In genomic region chr16:30063893-30064745, GRCh38 we compare ENCODE assay signal across 9 cellular contexts. TPM values are rescaled to one million over a fixed set of nuclear protein-coding genes. Genes with fewer than 3 reads are reported as not detected.
DNase-seq lines count a peak whose midpoint lies in the region; ATAC-seq, FAIRE-seq and TF ChIP-seq lines count a peak whose summit lies in the region.
"Had no signal": no experiment of that assay in that cellular context is flagged by ENCODE, and none has a peak within 500 bp of the region (broad histone marks: within the 10 kb centered on the region; RNA-seq: fewer than 3 reads in every experiment).

No MANE protein-coding gene starts in this region.

- peak overlapping the region; percentile 85 for H3K9ac ChIP-seq in KMS-11

- H3K27ac Mint-ChIP-seq in activated naive CD8-positive, alpha-beta T cell treated with anti-CD3 and anti-CD28 coated beads, Interleukin-2, amount 10 ng/mL, durations not matched to agents 7 days and 5 days: peak overlapping the region; percentile 98

- H3K36me3 ChIP-seq in KMS-11 (ENCODE audit: insufficient read depth): peaks cover 12% of the 10 kb centered on the region; the same call in 1 of the 2 replicates
- peaks cover 0 to 31% (median 24%) of the 10 kb centered on the region in 9 donors for H3K36me3 ChIP-seq in heart left ventricle

- H3K4me1 Mint-ChIP-seq in activated naive CD8-positive, alpha-beta T cell treated with anti-CD3 and anti-CD28 coated beads, Interleukin-2, amount 10 ng/mL, durations not matched to agents 7 days and 5 days: peaks cover 19% of the 10 kb centered on the region

- POLR2A ChIA-PET in activated naive CD8-positive, alpha-beta T cell treated with anti-CD3 and anti-CD28 coated beads, Interleukin-2, amount 10 ng/mL, durations not matched to agents 7 days and 5 days (lab: Charles Lee): interaction anchor here (0.8 to 6.1 kb wide), 10 partner anchors 10 to 381 kb away, joined by 3 to 102 read pairs (median 9); partner anchors contain the start of genes CORO1A, MAZ, MVP and PPP4C

- intact Hi-C loops in heart left ventricle (cut with DNase I): loop anchor here in 4 of 10 donors (2.0 to 10.0 kb wide), 6 partner anchors 58 to 595 kb away; partner anchors contain the start of genes MAPK3 (in 2 of the 4), FBRS (in 1 of the 4), HIRIP3 (in 1 of the 4) and INO80E (in 1 of the 4)
- intact Hi-C loops in posterior vena cava (cut with DNase I): no loop called here

- H3K27me3 Mint-ChIP-seq in activated naive CD8-positive, alpha-beta T cell treated with anti-CD3 and anti-CD28 coated beads, Interleukin-2, amount 10 ng/mL, durations not matched to agents 7 days and 5 days: no peaks in the 10 kb centered on the region

- TF ChIP-seq POLR2A in heart left ventricle (IDR thresholded peaks at IDR 0.05): peak in 1 of 2 donors; percentile 58

- peak overlapping the region; percentile 97 for H3K4me2 ChIP-seq in KMS-11

- H3K4me3 ChIP-seq in KMS-11 (IDR thresholded peaks at IDR 0.05; ENCODE audit: insufficient read depth, low read depth, low read length): no peak overlapping the region
- peak overlapping the region; percentile 53 to 99 (median 90) for H3K4me3 ChIP-seq in heart left ventricle

- H3K4me3 Mint-ChIP-seq in activated naive CD8-positive, alpha-beta T cell treated with anti-CD3 and anti-CD28 coated beads, Interleukin-2, amount 10 ng/mL, durations not matched to agents 7 days and 5 days: peak overlapping the region; percentile 100

- TF ChIP-seq CTCF in KMS-11 (conservative IDR thresholded peaks at IDR 0.05; ENCODE audit: low read depth, low read length) (peak; percentile 57), heart left ventricle (IDR thresholded peaks at IDR 0.05) (peak in 9 of 12 donors; percentile 23 to 63 (median 39))

- peak; percentile 61 for DNase-seq in NCI-H2029 (lab: John Stamatoyannopoulos, UW)
- DNase-seq in NCI-H2029 treated with DMSO at 0.1 percent for 48 hours (lab: John Stamatoyannopoulos, UW): no peak
- peak; percentile 49 for DNase-seq in SK-MEL-5 (ENCODE audit: low read depth, low spot score)
- DNase-seq in activated naive CD8-positive, alpha-beta T cell treated with anti-CD3 and anti-CD28 coated beads, Interleukin-2, amount 10 ng/mL, durations not matched to agents 7 days and 5 days: peak; percentile 74
- peak; percentile 75 to 91 (median 86) for DNase-seq in heart left ventricle
- DNase-seq in posterior vena cava (ENCODE audit: low spot score): peak; percentile 91
- DNase-seq in urothelium cell line (ENCODE audit: low spot score): peak; percentile 32

- peak overlapping the region; percentile 74 for H2AFZ ChIP-seq in KMS-11 (ENCODE audit: low read depth)

- peaks cover 7% of the 10 kb centered on the region; the same call in 1 of the 2 replicates for H4K20me1 ChIP-seq in KMS-11 (ENCODE audit: insufficient read depth)

- H3K27ac ChIP-seq in KMS-11 (peak overlapping the region; percentile 95), heart left ventricle (peak overlapping the region; percentile 92 to 100 (median 99))

- peaks cover 28% of the 10 kb centered on the region for H3K36me3 Mint-ChIP-seq in activated naive CD8-positive, alpha-beta T cell treated with anti-CD3 and anti-CD28 coated beads, Interleukin-2, amount 10 ng/mL, durations not matched to agents 7 days and 5 days

- no peaks in the 10 kb centered on the region for H3K9me3 ChIP-seq in heart left ventricle

- peaks cover 45% of the 10 kb centered on the region for H3K4me1 ChIP-seq in KMS-11 (ENCODE audit: low read depth, poor library complexity, severe bottlenecking)
- peaks cover 0 to 51% (median 44%) of the 10 kb centered on the region in 12 donors for H3K4me1 ChIP-seq in heart left ventricle

- ATAC-seq in activated naive CD8-positive, alpha-beta T cell treated with anti-CD3 and anti-CD28 coated beads, Interleukin-2, amount 10 ng/mL, durations not matched to agents 7 days and 5 days (ENCODE audit: low read depth): peak; percentile 27
- peak; percentile 34 to 57 (median 55) for ATAC-seq in heart left ventricle

- H3K79me2 ChIP-seq in KMS-11 (ENCODE audit: insufficient read depth, low read depth): peaks cover 41% of the 10 kb centered on the region

- no peak for FAIRE-seq in urothelium cell line (lab: Jason Lieb, UNC)
- FAIRE-seq: G401.6 had no signal

- in situ Hi-C loops in SK-MEL-5 (cut with HindIII; ENCODE audit: low pct_unique_long_range_greater_than_20kb, low sequenced_read_pairs): no loop called here

- H3K9me3 Mint-ChIP-seq in activated naive CD8-positive, alpha-beta T cell treated with anti-CD3 and anti-CD28 coated beads, Interleukin-2, amount 10 ng/mL, durations not matched to agents 7 days and 5 days: no peaks in the 10 kb centered on the region

- no peaks in the 10 kb centered on the region for H3K27me3 ChIP-seq in KMS-11 (ENCODE audit: insufficient read depth, low read depth)
- H3K27me3 ChIP-seq in heart left ventricle: no peaks in the 10 kb centered on the region

- 6 to 14% (median 8%) methylated on average over 16 to 28 of the region's 28 CpGs for WGBS in heart left ventricle, 4 donors

RNA-seq across cellular contexts. Expression of gene ALDOA, which starts 1.4 kb away (rescaled TPM):
- 1,063 and 1,100 TPM in 2 replicates for total RNA-seq in SK-MEL-5 (2014; rRNA removed; shearing (Covaris generic))
- polyA plus RNA-seq in SK-MEL-5 (2015; cell fraction: cytosol; rRNA removed): 1,234 and 1,278 TPM in 2 replicates
- 341 and 353 TPM in 2 replicates for polyA plus RNA-seq in SK-MEL-5 (2015; cell fraction: nucleus; rRNA removed)
- total RNA-seq in activated naive CD8-positive, alpha-beta T cell treated with anti-CD3 and anti-CD28 coated beads, Interleukin-2, amount 10 ng/mL, durations not matched to agents 7 days and 5 days: 1,000 to 10,000 TPM; 1,486 to 1,632 TPM
- 1,000 to 10,000 TPM; 2,644 to 5,076 (median 3,574) TPM for total RNA-seq in heart left ventricle
- polyA plus RNA-seq in heart left ventricle: 1,000 to 10,000 TPM; 2,585 to 3,542 TPM
- 100 to 1,000 TPM; 937 to 987 TPM for total RNA-seq in posterior vena cava

RNA-seq across cellular contexts. Expression of gene PPP4C, which starts 11.7 kb away (rescaled TPM):
- total RNA-seq in SK-MEL-5 (2014; rRNA removed; shearing (Covaris generic)): 70.7 and 79.1 TPM in 2 replicates
- polyA plus RNA-seq in SK-MEL-5 (2015; cell fraction: cytosol; rRNA removed): 89.7 and 104 TPM in 2 replicates
- polyA plus RNA-seq in SK-MEL-5 (2015; cell fraction: nucleus; rRNA removed): 84.3 and 86.0 TPM in 2 replicates
- 100 to 1,000 TPM; 123 to 133 TPM for total RNA-seq in activated naive CD8-positive, alpha-beta T cell treated with anti-CD3 and anti-CD28 coated beads, Interleukin-2, amount 10 ng/mL, durations not matched to agents 7 days and 5 days
- total RNA-seq in heart left ventricle: 10 to 100 TPM; 29.9 to 65.9 (median 41.1) TPM
- 10 to 100 TPM; 43.5 to 89.0 TPM for polyA plus RNA-seq in heart left ventricle
- total RNA-seq in posterior vena cava: 10 to 100 TPM; 40.0 to 46.9 TPM

RNA-seq across cellular contexts. Expression of gene TBX6, which starts 27.6 kb away (rescaled TPM):
- 0.08 and 0.24 TPM in 2 replicates for total RNA-seq in SK-MEL-5 (2014; rRNA removed; shearing (Covaris generic))
- polyA plus RNA-seq in SK-MEL-5 (2015; cell fraction: cytosol; rRNA removed): 0.70 and 1.1 TPM in 2 replicates
- 2.2 and 3.6 TPM in 2 replicates for polyA plus RNA-seq in SK-MEL-5 (2015; cell fraction: nucleus; rRNA removed)
- 1 to 10 TPM; 2.4 to 3.0 TPM for total RNA-seq in activated naive CD8-positive, alpha-beta T cell treated with anti-CD3 and anti-CD28 coated beads, Interleukin-2, amount 10 ng/mL, durations not matched to agents 7 days and 5 days
- total RNA-seq in heart left ventricle (under 1 TPM in 8 of 9 donors, not detected in 1; 0.39 to 0.95 (median 0.72) TPM), posterior vena cava (under 1 TPM; 0.46 to 0.57 TPM)
- under 1 TPM; 0.26 to 0.84 TPM for polyA plus RNA-seq in heart left ventricle

RNA-seq across cellular contexts. Expression of gene YPEL3, which starts 31.9 kb away (rescaled TPM):
- total RNA-seq in SK-MEL-5 (2014; rRNA removed; shearing (Covaris generic)): 1.7 and 1.9 TPM in 2 replicates
- polyA plus RNA-seq in SK-MEL-5 (2015; cell fraction: cytosol; rRNA removed): 6.4 and 9.1 TPM in 2 replicates
- polyA plus RNA-seq in SK-MEL-5 (2015; cell fraction: nucleus; rRNA removed): 2.0 and 5.6 TPM in 2 replicates
- total RNA-seq in activated naive CD8-positive, alpha-beta T cell treated with anti-CD3 and anti-CD28 coated beads, Interleukin-2, amount 10 ng/mL, durations not matched to agents 7 days and 5 days: 100 to 1,000 TPM; 135 to 139 TPM
- total RNA-seq in heart left ventricle (100 to 1,000 TPM in 2 of 9 donors, 10 to 100 TPM in 7; 34.8 to 248 (median 49.3) TPM), posterior vena cava (10 to 100 TPM; 26.1 to 31.4 TPM)
- 100 to 1,000 TPM in 1 of 2 donors, 10 to 100 TPM in 1; 57.1 to 106 TPM for polyA plus RNA-seq in heart left ventricle

RNA-seq across cellular contexts. Expression of gene TLCD3B, which starts 33.0 kb away (rescaled TPM):
- total RNA-seq in SK-MEL-5 (2014; rRNA removed; shearing (Covaris generic)): not detected in 2 replicates
- not detected in 2 replicates for polyA plus RNA-seq in SK-MEL-5 (2015; cell fraction: cytosol; rRNA removed)
- polyA plus RNA-seq in SK-MEL-5 (2015; cell fraction: nucleus; rRNA removed): 0.93 TPM in 1 of 2 replicates, not detected in the other
- total RNA-seq in activated naive CD8-positive, alpha-beta T cell treated with anti-CD3 and anti-CD28 coated beads, Interleukin-2, amount 10 ng/mL, durations not matched to agents 7 days and 5 days: 1 to 10 TPM; 3.9 to 5.5 TPM
- total RNA-seq in heart left ventricle: not detected
- not detected for polyA plus RNA-seq in heart left ventricle
- not detected for total RNA-seq in posterior vena cava
